8 cellular contexts compared by ENCODE assay signal in the genomic region with DNA sequence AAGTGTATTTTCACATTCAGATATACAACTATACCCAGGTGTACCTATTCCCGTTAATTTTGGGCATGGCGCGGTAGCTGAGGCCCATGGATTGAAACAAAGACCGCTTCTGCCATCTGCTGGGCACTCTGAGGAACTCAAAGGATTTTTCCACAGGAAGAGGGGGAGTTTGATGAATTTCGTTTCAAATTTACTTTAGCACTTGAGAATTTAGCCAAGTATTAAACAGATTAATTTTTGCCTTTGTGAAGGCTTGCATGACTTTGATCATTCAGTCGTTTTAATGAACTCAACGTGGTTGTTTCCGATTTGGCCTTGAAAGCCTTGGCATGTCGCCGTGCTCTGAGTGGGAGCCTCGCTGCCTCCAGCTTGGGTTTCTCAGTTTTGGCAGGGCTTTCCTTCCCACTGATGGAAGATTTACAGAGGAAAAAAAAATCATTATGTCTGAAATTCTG.
DNase-seq lines count a peak whose midpoint lies in the region; ATAC-seq and TF ChIP-seq lines count a peak whose summit lies in the region.

No MANE protein-coding gene starts in this region.

- H3K4me1 ChIP-seq in SJCRH30 (peaks cover 23% of the 10 kb centered on the region), ascending aorta (no peaks in the 10 kb centered on the region), right atrium auricular region (peaks cover 0 to 14% of the 10 kb centered on the region in 2 donors)

- intact Hi-C loops in ascending aorta (cut with DNase I), result loop anchor here (10.0 kb wide), 1 partner anchor 481 kb away; no protein-coding TSS in a partner anchor

- 0 out of 2 replicates have a peak overlapping the region, but pooled peaks have one; percentile 7 for H3K27ac ChIP-seq in SJCRH30
- peak overlapping the region in 1 of 2 donors; percentile 36 for H3K27ac ChIP-seq in ascending aorta
- H3K27ac ChIP-seq in right atrium auricular region, result peak overlapping the region; percentile 47 to 61

- peak; percentile 66 to 80 (median 77) for TF ChIP-seq CTCF in ascending aorta (IDR thresholded peaks at IDR 0.05)
- peak; percentile 62 to 84 for TF ChIP-seq CTCF in right atrium auricular region (IDR thresholded peaks at IDR 0.05)

- no peak for ATAC-seq in GM21381 (IDR thresholded peaks at IDR 0.05; ENCODE audit: unreplicated experiment)
- ATAC-seq in GM21423 (IDR thresholded peaks at IDR 0.05; ENCODE audit: unreplicated experiment), result no peak

- H3K36me3 ChIP-seq in SJCRH30, result peaks cover 5% of the 10 kb centered on the region; the same call in 1 of the 2 replicates
- H3K36me3 ChIP-seq in ascending aorta, result no peaks in the 10 kb centered on the region
- no peaks in the 10 kb centered on the region for H3K36me3 ChIP-seq in right atrium auricular region

- H3K9me3 ChIP-seq in SJCRH30 (replicated peaks), result peaks cover 3% of the 10 kb centered on the region
- no peaks in the 10 kb centered on the region for H3K9me3 ChIP-seq in ascending aorta
- no peaks in the 10 kb centered on the region for H3K9me3 ChIP-seq in right atrium auricular region

- in situ Hi-C loops in KBM-7 (cut with MboI; ENCODE audit: low pct_unique_long_range_greater_than_20kb, low sequenced_read_pairs), result loop anchor here (25.0 kb wide), 1 partner anchor 494 kb away; no protein-coding TSS in a partner anchor

- H3K4me3 ChIP-seq in SJCRH30 (peak overlapping the region; percentile 53), ascending aorta (peak overlapping the region; percentile 52 to 60), right atrium auricular region (peak overlapping the region; percentile 33 to 42)

- H3K27me3 ChIP-seq in SJCRH30 (no peaks in the 10 kb centered on the region), ascending aorta (no peaks in the 10 kb centered on the region), right atrium auricular region (no peaks in the 10 kb centered on the region)

- DNase-seq in ELF-1 (ENCODE audit: low read depth, low spot score), result peak; percentile 32
- peak; percentile 58 for DNase-seq in KBM-7
- peak; percentile 39 to 76 for DNase-seq in SJCRH30
- DNase-seq in ascending aorta (ENCODE audit: low spot score in 2 of 2), result peak in 1 of 2 donors; percentile 70
- no peak for DNase-seq in right atrium auricular region (ENCODE audit: low spot score)
- peak; percentile 37 for DNase-seq in renal cortical epithelial cell (ENCODE audit: low read depth)
